In the genomic region with DNA sequence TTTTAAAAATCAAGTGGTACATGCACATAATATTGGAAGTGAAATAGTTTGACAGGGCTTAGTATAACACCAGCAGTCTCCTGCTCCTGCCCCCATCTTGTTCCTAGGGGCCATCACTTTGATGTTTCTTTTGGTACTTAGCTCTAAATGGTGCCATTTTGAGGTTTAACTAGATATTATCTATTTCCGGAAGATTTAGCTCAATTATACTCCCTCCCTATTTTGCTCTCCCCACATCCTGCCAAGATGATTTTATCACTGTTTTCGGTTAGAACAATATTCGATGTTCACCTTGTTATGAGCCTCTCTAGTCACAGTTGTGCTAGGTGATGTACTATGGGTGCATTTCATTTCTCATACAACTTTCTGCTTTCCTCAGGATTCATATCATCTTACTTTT, we compare ENCODE assay signal across 12 cellular contexts. TPM values are rescaled to one million over a fixed set of nuclear protein-coding genes. Genes with fewer than 3 reads are reported as not detected.
A peak's percentile ranks its signal among the peaks of the same experiment; 100 is the strongest.
DNase-seq lines count a peak whose midpoint lies in the region; ATAC-seq and TF ChIP-seq lines count a peak whose summit lies in the region.
"Had no signal": no experiment of that assay in that cellular context is flagged by ENCODE, and none has a peak within 500 bp of the region (broad histone marks: within the 10 kb centered on the region; RNA-seq: fewer than 3 reads in every experiment).

No MANE protein-coding gene starts in this region.

- DNase-seq in stimulated activated CD4-positive, alpha-beta T cell treated with anti-CD3 and anti-CD28 coated beads, TNF-alpha, amount 100 ng/mL, for 1 hour (ENCODE audit: low read depth in 3 of 3, low spot score in 1 of 3): peak in 2 of 3 donors; percentile 3 to 12
- DNase-seq in stimulated activated CD4-positive, alpha-beta T cell treated with anti-CD3 and anti-CD28 coated beads, Interleukin-4, amount 100 ng/mL, for 1 hour: no peak
- DNase-seq in activated CD4-positive, alpha-beta memory T cell treated with anti-CD3 and anti-CD28 coated beads for 36 hours: peak; percentile 33
- DNase-seq in immature natural killer cell (peak; percentile 83 to 87 (median 86)), NCI-H1694 (lab: John Stamatoyannopoulos, UW) (no peak)
- DNase-seq: Caco-2, hypothalamus, NCI-H2081, OCI-M1 had no signal

- intact Hi-C loops in activated CD4-positive, alpha-beta memory T cell treated with anti-CD3 and anti-CD28 coated beads for 36 hours (cut with micrococcal nuclease): loop anchor here (1.0 kb wide), 3 partner anchors 28 to 373 kb away; a partner anchor contains a TSS

- peak overlapping the region; percentile 49 for H3K4me3 Mint-ChIP-seq in activated CD4-positive, alpha-beta memory T cell treated with anti-CD3 and anti-CD28 coated beads for 36 hours
- H3K4me3 Mint-ChIP-seq in immature natural killer cell: peak overlapping the region; percentile 70 to 88 (median 77)

- H3K4me1 Mint-ChIP-seq in activated CD4-positive, alpha-beta memory T cell treated with anti-CD3 and anti-CD28 coated beads for 36 hours (ENCODE audit: low read depth): peaks cover 80% of the 10 kb centered on the region
- peaks cover 75 to 82% of the 10 kb centered on the region in 2 donors for H3K4me1 Mint-ChIP-seq in immature natural killer cell

- H3K27ac Mint-ChIP-seq in activated CD4-positive, alpha-beta memory T cell treated with anti-CD3 and anti-CD28 coated beads for 36 hours: peak overlapping the region; percentile 91
- H3K27ac Mint-ChIP-seq in immature natural killer cell: peak overlapping the region; percentile 90 to 95 (median 93)

- POLR2A ChIA-PET in activated CD4-positive, alpha-beta memory T cell treated with anti-CD3 and anti-CD28 coated beads for 36 hours (lab: Charles Lee): interaction anchor here (0.7 to 4.3 kb wide), 9 partner anchors 9 to 373 kb away, joined by 3 to 60 read pairs (median 3); a partner anchor contains a TSS

- H3K36me3 Mint-ChIP-seq in activated CD4-positive, alpha-beta memory T cell treated with anti-CD3 and anti-CD28 coated beads for 36 hours: no peaks in the 10 kb centered on the region
- H3K36me3 Mint-ChIP-seq in immature natural killer cell: peaks cover 0 to 4% (median 0%) of the 10 kb centered on the region in 3 donors

- CTCF ChIA-PET in activated CD4-positive, alpha-beta memory T cell treated with anti-CD3 and anti-CD28 coated beads for 36 hours (lab: Charles Lee): interaction anchor here (0.7 to 3.1 kb wide), 8 partner anchors 24 to 325 kb away, joined by 4 to 17 read pairs (median 6); a partner anchor contains a TSS

- no peaks in the 10 kb centered on the region for H3K9me3 Mint-ChIP-seq in activated CD4-positive, alpha-beta memory T cell treated with anti-CD3 and anti-CD28 coated beads for 36 hours
- no peaks in the 10 kb centered on the region for H3K9me3 Mint-ChIP-seq in immature natural killer cell

- H3K27me3 Mint-ChIP-seq in activated CD4-positive, alpha-beta memory T cell treated with anti-CD3 and anti-CD28 coated beads for 36 hours: no peaks in the 10 kb centered on the region
- peaks cover 0 to 7% (median 3%) of the 10 kb centered on the region in 3 donors for H3K27me3 Mint-ChIP-seq in immature natural killer cell (ENCODE audit: low read depth in 3 of 3)

- ATAC-seq in SK-N-SH treated with all-trans-retinoic acid at 6 μM for 48 hours (no peak), HG03159 (IDR thresholded peaks at IDR 0.05; ENCODE audit: unreplicated experiment) (no peak), HG02852 (IDR thresholded peaks at IDR 0.05; ENCODE audit: unreplicated experiment) (no peak)

TF ChIP-seq in SK-N-SH treated with all-trans-retinoic acid at 6 μM for 48 hours, 23 proteins besides CTCF, POLR2A, EP300 and RAD21:
- TF ChIP-seq ARNTL (CRISPR knock-in tag; IDR thresholded peaks at IDR 0.05; ENCODE audit: borderline replicate concordance, low read depth) (no peak), ZFP30 (CRISPR knock-in tag; IDR thresholded peaks at IDR 0.05) (no peak), GLIS3 (CRISPR knock-in tag; IDR thresholded peaks at IDR 0.05) (no peak), CSDC2 (CRISPR knock-in tag; IDR thresholded peaks at IDR 0.05) (no peak), ZNF70 (CRISPR knock-in tag; IDR thresholded peaks at IDR 0.05) (no peak)
- TF ChIP-seq, protein P1, sequence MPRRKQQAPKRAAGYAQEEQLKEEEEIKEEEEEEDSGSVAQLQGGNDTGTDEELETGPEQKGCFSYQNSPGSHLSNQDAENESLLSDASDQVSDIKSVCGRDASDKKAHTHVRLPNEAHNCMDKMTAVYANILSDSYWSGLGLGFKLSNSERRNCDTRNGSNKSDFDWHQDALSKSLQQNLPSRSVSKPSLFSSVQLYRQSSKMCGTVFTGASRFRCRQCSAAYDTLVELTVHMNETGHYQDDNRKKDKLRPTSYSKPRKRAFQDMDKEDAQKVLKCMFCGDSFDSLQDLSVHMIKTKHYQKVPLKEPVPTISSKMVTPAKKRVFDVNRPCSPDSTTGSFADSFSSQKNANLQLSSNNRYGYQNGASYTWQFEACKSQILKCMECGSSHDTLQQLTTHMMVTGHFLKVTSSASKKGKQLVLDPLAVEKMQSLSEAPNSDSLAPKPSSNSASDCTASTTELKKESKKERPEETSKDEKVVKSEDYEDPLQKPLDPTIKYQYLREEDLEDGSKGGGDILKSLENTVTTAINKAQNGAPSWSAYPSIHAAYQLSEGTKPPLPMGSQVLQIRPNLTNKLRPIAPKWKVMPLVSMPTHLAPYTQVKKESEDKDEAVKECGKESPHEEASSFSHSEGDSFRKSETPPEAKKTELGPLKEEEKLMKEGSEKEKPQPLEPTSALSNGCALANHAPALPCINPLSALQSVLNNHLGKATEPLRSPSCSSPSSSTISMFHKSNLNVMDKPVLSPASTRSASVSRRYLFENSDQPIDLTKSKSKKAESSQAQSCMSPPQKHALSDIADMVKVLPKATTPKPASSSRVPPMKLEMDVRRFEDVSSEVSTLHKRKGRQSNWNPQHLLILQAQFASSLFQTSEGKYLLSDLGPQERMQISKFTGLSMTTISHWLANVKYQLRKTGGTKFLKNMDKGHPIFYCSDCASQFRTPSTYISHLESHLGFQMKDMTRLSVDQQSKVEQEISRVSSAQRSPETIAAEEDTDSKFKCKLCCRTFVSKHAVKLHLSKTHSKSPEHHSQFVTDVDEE (CRISPR knock-in tag; IDR thresholded peaks at IDR 0.05): no peak

RNA-seq across cellular contexts. Expression of a gene that starts 20.0 kb away (rescaled TPM):
- not detected for total RNA-seq in activated CD4-positive, alpha-beta memory T cell treated with anti-CD3 and anti-CD28 coated beads for 36 hours
- not detected for polyA plus RNA-seq in immature natural killer cell
- total RNA-seq: Caco-2 had no signal

RNA-seq across cellular contexts. Expression of a gene that starts 28.7 kb away (rescaled TPM):
- 10 to 100 TPM; 51.2 to 52.0 TPM for total RNA-seq in activated CD4-positive, alpha-beta memory T cell treated with anti-CD3 and anti-CD28 coated beads for 36 hours
- 100 to 1,000 TPM in 1 of 3 donors, 10 to 100 TPM in 2; 38.5 to 156 (median 84.2) TPM for polyA plus RNA-seq in immature natural killer cell

Comparison
In these comparisons a context has a peak if more than half of its experiments do, and no peak if none do; other contexts are left out.
1. DNase-seq: peak in stimulated activated CD4-positive, alpha-beta T cell treated with anti-CD3 and anti-CD28 coated beads, TNF-alpha, amount 100 ng/mL, for 1 hour (2 of 3), activated CD4-positive, alpha-beta memory T cell treated with anti-CD3 and anti-CD28 coated beads for 36 hours (single experiment) and immature natural killer cell (3 of 3); none in stimulated activated CD4-positive, alpha-beta T cell treated with anti-CD3 and anti-CD28 coated beads, Interleukin-4, amount 100 ng/mL, for 1 hour (single experiment) and NCI-H1694 (single experiment).